Comparison of ENCODE assay signal across 15 cellular contexts in genomic region chr15:43249236-43249635, GRCh38. TPM values are rescaled to one million over a fixed set of nuclear protein-coding genes. Genes with fewer than 3 reads are reported as not detected.
DNase-seq lines count a peak whose midpoint lies in the region; ATAC-seq and TF ChIP-seq lines count a peak whose summit lies in the region.
"Had no signal": no experiment of that assay in that cellular context is flagged by ENCODE, and none has a peak within 500 bp of the region (broad histone marks: within the 10 kb centered on the region; RNA-seq: fewer than 3 reads in every experiment).

No MANE protein-coding gene starts in this region.

- no peaks in the 10 kb centered on the region; the same call in 1 of the 2 replicates for H3K9me3 ChIP-seq in BLaER1
- H3K9me3 ChIP-seq: prostate gland had no signal

- H3K27me3 Mint-ChIP-seq in activated naive CD8-positive, alpha-beta T cell treated with anti-CD3 and anti-CD28 coated beads for 36 hours, result no peaks in the 10 kb centered on the region

- peak overlapping the region; percentile 81 for H3K27ac Mint-ChIP-seq in activated naive CD8-positive, alpha-beta T cell treated with anti-CD3 and anti-CD28 coated beads for 36 hours

- no peaks in the 10 kb centered on the region for H3K36me3 Mint-ChIP-seq in activated naive CD8-positive, alpha-beta T cell treated with anti-CD3 and anti-CD28 coated beads for 36 hours

- H4K20me1 ChIP-seq in BLaER1, result no peaks in the 10 kb centered on the region

- ATAC-seq in GM19397 (IDR thresholded peaks at IDR 0.05; ENCODE audit: unreplicated experiment), result peak; percentile 5
- peak; percentile 5 for ATAC-seq in HG03095 (IDR thresholded peaks at IDR 0.05; ENCODE audit: unreplicated experiment)
- no peak for ATAC-seq in omental fat pad (ENCODE audit: low FRiP score)

- TF ChIP-seq CTCF in omental fat pad (IDR thresholded peaks at IDR 0.05), result no peak

- H3K27me3 ChIP-seq in BLaER1, result no peaks in the 10 kb centered on the region

- H3K9me3 Mint-ChIP-seq in activated naive CD8-positive, alpha-beta T cell treated with anti-CD3 and anti-CD28 coated beads for 36 hours, result no peaks in the 10 kb centered on the region

- no peak overlapping the region for H3K9ac ChIP-seq in BLaER1

- no peak for DNase-seq in activated naive CD8-positive, alpha-beta T cell treated with anti-CD3 and anti-CD28 coated beads for 36 hours
- DNase-seq in NCI-H2029 (lab: John Stamatoyannopoulos, UW) (no peak), omental fat pad (ENCODE audit: low spot score) (no peak), CD1c-positive myeloid dendritic cell (ENCODE audit: extremely low spot score) (no peak)
- no peak for DNase-seq in activated naive CD4-positive, alpha-beta T cell treated with Interleukin-2 at 50 U/mL for 16 hours
- DNase-seq: activated CD4-positive, CD25-positive, alpha-beta regulatory T cell treated with anti-CD3 and anti-CD28 coated beads, Interleukin-2, amount 50 U/mL, for 72 hours; central memory CD4-positive, alpha-beta T cell; stimulated activated naive CD4-positive, alpha-beta T cell had no signal

- H3K4me2 ChIP-seq in BLaER1, result peak overlapping the region; percentile 59

- no peak overlapping the region for H3K4me3 Mint-ChIP-seq in activated naive CD8-positive, alpha-beta T cell treated with anti-CD3 and anti-CD28 coated beads for 36 hours

- no peak overlapping the region for H3K4me3 ChIP-seq in BLaER1
- H3K4me3 ChIP-seq: prostate gland had no signal

- H3K4me1 ChIP-seq in BLaER1, result peaks cover 37% of the 10 kb centered on the region
- H3K4me1 ChIP-seq: prostate gland had no signal

- H3K36me3 ChIP-seq in BLaER1, result no peaks in the 10 kb centered on the region
- H3K36me3 ChIP-seq: prostate gland had no signal

- peaks cover 36% of the 10 kb centered on the region for H3K4me1 Mint-ChIP-seq in activated naive CD8-positive, alpha-beta T cell treated with anti-CD3 and anti-CD28 coated beads for 36 hours

- H3K27ac ChIP-seq in BLaER1, result no peak overlapping the region

RNA-seq across cellular contexts. Expression of gene TGM5, which starts 17.5 kb away (rescaled TPM):
- under 1 TPM; 0.16 to 0.38 TPM for total RNA-seq in activated naive CD8-positive, alpha-beta T cell treated with anti-CD3 and anti-CD28 coated beads for 36 hours
- total RNA-seq in omental fat pad, result 1 to 10 TPM in 1 of 4 donors, under 1 TPM in 2, not detected in 1; 0.28 to 5.0 (median 0.94) TPM
- total RNA-seq: H1, M059J had no signal

RNA-seq across cellular contexts. Expression of gene EPB42, which starts 28.4 kb away (rescaled TPM):
- total RNA-seq in activated naive CD8-positive, alpha-beta T cell treated with anti-CD3 and anti-CD28 coated beads for 36 hours, result not detected
- total RNA-seq in omental fat pad, result 1 to 10 TPM in 3 of 4 donors, not detected in 1; 1.4 to 4.0 (median 3.0) TPM
- total RNA-seq: epithelial cell of proximal tubule, H1, M059J had no signal

RNA-seq across cellular contexts. Expression of gene TGM7, which starts 52.8 kb away (rescaled TPM):
- total RNA-seq in activated naive CD8-positive, alpha-beta T cell treated with anti-CD3 and anti-CD28 coated beads for 36 hours, result not detected
- total RNA-seq in omental fat pad, result not detected
- total RNA-seq: epithelial cell of proximal tubule, H1, M059J had no signal
